In genomic region chr18:61580061-61580460, GRCh38 we compare ENCODE assay signal across 14 cellular contexts.
"Had no signal": no experiment of that assay in that cellular context is flagged by ENCODE, and none has a peak within 500 bp of the region (broad histone marks: within the 10 kb centered on the region; RNA-seq: fewer than 3 reads in every experiment).

No MANE protein-coding gene starts in this region.

- H3K27ac ChIP-seq: upper lobe of left lung, VCaP had no signal

- H3K9me3 ChIP-seq: upper lobe of left lung had no signal

- DNase-seq: activated CD4-positive, alpha-beta T cell treated with anti-CD3 and anti-CD28 coated beads for 36 hours; activated CD8-positive, alpha-beta memory T cell treated with anti-CD3 and anti-CD28 coated beads, Interleukin-2, amount 50 U/mL, for 48 hours; activated CD8-positive, alpha-beta T cell treated with anti-CD3 and anti-CD28 coated beads, Interleukin-2, amount 10 ng/mL, durations not matched to agents 7 days and 5 days; activated naive CD8-positive, alpha-beta T cell treated with anti-CD3 and anti-CD28 coated beads, Interleukin-2, amount 10 ng/mL, durations not matched to agents 7 days and 5 days; cortex of kidney; effector memory CD8-positive, alpha-beta T cell; glutamatergic neuron; nephron progenitor cell; stimulated activated CD4-positive, alpha-beta T cell treated with anti-CD3 and anti-CD28 coated beads, Interleukin-4, amount 100 ng/mL, for 1 hour; stimulated activated CD8-positive, alpha-beta memory T cell treated with anti-CD3 and anti-CD28 coated beads, Interleukin-4, amount 100 ng/mL, for 48 hours; T-helper 9 cell; upper lobe of left lung had no signal

- H3K36me3 ChIP-seq: upper lobe of left lung had no signal

- ATAC-seq: activated CD4-positive, alpha-beta T cell treated with anti-CD3 and anti-CD28 coated beads for 36 hours; activated CD8-positive, alpha-beta T cell treated with anti-CD3 and anti-CD28 coated beads, Interleukin-2, amount 10 ng/mL, durations not matched to agents 7 days and 5 days; effector memory CD8-positive, alpha-beta T cell; left lobe of liver had no signal

- H3K4me3 ChIP-seq: upper lobe of left lung had no signal

- H3K27me3 ChIP-seq: upper lobe of left lung had no signal
